13 cellular contexts compared by ENCODE assay signal in genomic region chr5:162055095-162055494, GRCh38. TPM values are rescaled to one million over a fixed set of nuclear protein-coding genes. Genes with fewer than 3 reads are reported as not detected.
"Had no signal": no experiment of that assay in that cellular context is flagged by ENCODE, and none has a peak within 500 bp of the region (broad histone marks: within the 10 kb centered on the region; RNA-seq: fewer than 3 reads in every experiment).

No MANE protein-coding gene starts in this region.

RNA-seq across cellular contexts. Expression of gene GABRG2, which starts 12.5 kb away (rescaled TPM):
- total RNA-seq: activated B cell treated with CpG ODN at 0.5 μM for 24 hours; activated CD4-positive, alpha-beta memory T cell treated with anti-CD3 and anti-CD28 coated beads for 36 hours; activated CD4-positive, alpha-beta memory T cell treated with anti-CD3 and anti-CD28 coated beads, Interleukin-2, amount 10 ng/mL, durations not matched to agents 7 days and 5 days; activated CD4-positive, alpha-beta T cell treated with anti-CD3 and anti-CD28 coated beads for 36 hours; activated CD4-positive, alpha-beta T cell treated with anti-CD3 and anti-CD28 coated beads, Interleukin-2, amount 10 ng/mL, durations not matched to agents 24 days and 14 days; activated CD4-positive, alpha-beta T cell treated with anti-CD3 and anti-CD28 coated beads, Interleukin-2, amount 10 ng/mL, durations not matched to agents 7 days and 5 days; activated CD8-positive, alpha-beta memory T cell treated with anti-CD3 and anti-CD28 coated beads for 36 hours; activated CD8-positive, alpha-beta memory T cell treated with anti-CD3 and anti-CD28 coated beads, Interleukin-2, amount 10 ng/mL, durations not matched to agents 7 days and 5 days; activated CD8-positive, alpha-beta T cell treated with anti-CD3 and anti-CD28 coated beads for 36 hours; activated CD8-positive, alpha-beta T cell treated with anti-CD3 and anti-CD28 coated beads, Interleukin-2, amount 10 ng/mL, durations not matched to agents 7 days and 5 days; T-helper 1 cell treated with Interleukin-12 subunit alpha and Interleukin-12 subunit beta and Interleukin-4 antibody, amounts not matched to agents 30 ng/mL and 1 ng/mL, for 36 hours; T-helper 17 cell; T-helper 2 cell treated with Interferon-gamma antibody and Interleukin-4, amounts not matched to agents 100 ng/mL and 5 ng/mL, for 36 hours had no signal
